15 cellular contexts compared by ENCODE assay signal in genomic region chr11:12243511-12243910, GRCh38.
DNase-seq lines count a peak whose midpoint lies in the region; ATAC-seq and TF ChIP-seq lines count a peak whose summit lies in the region.
"Had no signal": no experiment of that assay in that cellular context is flagged by ENCODE, and none has a peak within 500 bp of the region (broad histone marks: within the 10 kb centered on the region; RNA-seq: fewer than 3 reads in every experiment).

No MANE protein-coding gene starts in this region.

- no peaks in the 10 kb centered on the region for H3K79me2 ChIP-seq in MM.1S (ENCODE audit: low read length)

- no peak overlapping the region for H3K4me3 ChIP-seq in BLaER1 treated with 17β-estradiol and CSF1 and Interleukin-3, amounts not matched to agents 10 nM and 100 nM
- no peak overlapping the region for H3K4me3 ChIP-seq in MM.1S (ENCODE audit: low read length)
- H3K4me3 ChIP-seq: breast epithelium, right lobe of liver had no signal

- peaks cover 0 to 27% (median 0%) of the 10 kb centered on the region in 11 experiments; a peak in 4 of 22 replicates for H3K36me3 ChIP-seq in BLaER1 treated with 17β-estradiol and CSF1 and Interleukin-3, amounts not matched to agents 10 nM and 100 nM
- H3K36me3 ChIP-seq in MM.1S (replicated peaks; ENCODE audit: insufficient read depth, low read length) = no peaks in the 10 kb centered on the region
- H3K36me3 ChIP-seq: BE2C, breast epithelium, right lobe of liver had no signal

- no peak overlapping the region for H3K9ac ChIP-seq in BLaER1 treated with 17β-estradiol and CSF1 and Interleukin-3, amounts not matched to agents 10 nM and 100 nM
- H3K9ac ChIP-seq in MM.1S (ENCODE audit: low read length) = no peak overlapping the region

- no peak for ATAC-seq in GM19351 (IDR thresholded peaks at IDR 0.05; ENCODE audit: unreplicated experiment)
- no peak for ATAC-seq in HG03432 (IDR thresholded peaks at IDR 0.05; ENCODE audit: unreplicated experiment)
- ATAC-seq: right lobe of liver had no signal

- H3K4me1 ChIP-seq in BLaER1 treated with 17β-estradiol and CSF1 and Interleukin-3, amounts not matched to agents 10 nM and 100 nM = peaks cover 36 to 45% (median 41%) of the 10 kb centered on the region in 10 experiments
- H3K4me1 ChIP-seq in MM.1S (ENCODE audit: low read length) = peaks cover 70% of the 10 kb centered on the region

- no peaks in the 10 kb centered on the region for H3K9me2 ChIP-seq in MM.1S (replicated peaks; ENCODE audit: insufficient read depth, low read length)

- H3K27ac ChIP-seq in BLaER1 treated with 17β-estradiol and CSF1 and Interleukin-3, amounts not matched to agents 10 nM and 100 nM = no peak overlapping the region
- no peak overlapping the region; the same call in 1 of the 2 replicates for H3K27ac ChIP-seq in MM.1S (ENCODE audit: low read length)
- H3K27ac ChIP-seq: breast epithelium, right lobe of liver had no signal

- TF ChIP-seq CTCF in MM.1S (IDR thresholded peaks at IDR 0.05; ENCODE audit: low read length) = no peak

- DNase-seq in MM.1S (no peak), NCI-H748 treated with DMSO at 0.1 percent for 48 hours (lab: John Stamatoyannopoulos, UW) (peak; percentile 50), head of caudate nucleus (peak in 30 of 42 donors; percentile 13 to 77 (median 42)), NCI-H1436 (lab: John Stamatoyannopoulos, UW) (no peak), GM03348 (ENCODE audit: low spot score) (no peak)
- DNase-seq: activated CD8-positive, alpha-beta memory T cell treated with anti-CD3 and anti-CD28 coated beads, Interleukin-2, amount 50 U/mL, for 48 hours; BE2C; erythroblast; HCEC 1CT; right lobe of liver; T-helper 9 cell had no signal

- intact Hi-C loops in head of caudate nucleus (cut with DNase I) = no loop called here

- H4K20me1 ChIP-seq in BLaER1 treated with 17β-estradiol and CSF1 and Interleukin-3, amounts not matched to agents 10 nM and 100 nM = no peaks in the 10 kb centered on the region
- no peaks in the 10 kb centered on the region for H4K20me1 ChIP-seq in MM.1S (ENCODE audit: insufficient read depth, low read length)

- no peaks in the 10 kb centered on the region for H3K9me3 ChIP-seq in BLaER1 treated with 17β-estradiol and CSF1 and Interleukin-3, amounts not matched to agents 10 nM and 100 nM (replicated peaks in 1 of 11)
- H3K9me3 ChIP-seq in MM.1S (replicated peaks; ENCODE audit: insufficient read depth, low read length) = no peaks in the 10 kb centered on the region
- H3K9me3 ChIP-seq: BE2C, breast epithelium, right lobe of liver had no signal

- H3K27me3 ChIP-seq in BLaER1 treated with 17β-estradiol and CSF1 and Interleukin-3, amounts not matched to agents 10 nM and 100 nM = no peaks in the 10 kb centered on the region
- H3K27me3 ChIP-seq in MM.1S (replicated peaks; ENCODE audit: insufficient read depth, low read length) = no peaks in the 10 kb centered on the region
- H3K27me3 ChIP-seq: BE2C, breast epithelium, right lobe of liver had no signal

- H2AFZ ChIP-seq in MM.1S (ENCODE audit: low read length) = no peak overlapping the region

- peak overlapping the region in 8 of 11 experiments; percentile 37 to 65 (median 54); a peak in 11 of 22 replicates for H3K4me2 ChIP-seq in BLaER1 treated with 17β-estradiol and CSF1 and Interleukin-3, amounts not matched to agents 10 nM and 100 nM
- 0 out of 2 replicates have a peak overlapping the region, but pooled peaks have one; percentile 8 for H3K4me2 ChIP-seq in MM.1S (ENCODE audit: low read depth, low read length)

- peaks cover 14% of the 10 kb centered on the region for H3F3A ChIP-seq in MM.1S (ENCODE audit: insufficient read depth, low read length)

Comparison
In these comparisons a context has a peak if more than half of its experiments do, and no peak if none do; other contexts are left out.
1. DNase-seq: peak in NCI-H748 treated with DMSO at 0.1 percent for 48 hours (single experiment) and head of caudate nucleus (30 of 42); none in MM.1S (single experiment), NCI-H1436 (single experiment) and GM03348 (single experiment).